8 cellular contexts compared by ENCODE assay signal in the genomic region with DNA sequence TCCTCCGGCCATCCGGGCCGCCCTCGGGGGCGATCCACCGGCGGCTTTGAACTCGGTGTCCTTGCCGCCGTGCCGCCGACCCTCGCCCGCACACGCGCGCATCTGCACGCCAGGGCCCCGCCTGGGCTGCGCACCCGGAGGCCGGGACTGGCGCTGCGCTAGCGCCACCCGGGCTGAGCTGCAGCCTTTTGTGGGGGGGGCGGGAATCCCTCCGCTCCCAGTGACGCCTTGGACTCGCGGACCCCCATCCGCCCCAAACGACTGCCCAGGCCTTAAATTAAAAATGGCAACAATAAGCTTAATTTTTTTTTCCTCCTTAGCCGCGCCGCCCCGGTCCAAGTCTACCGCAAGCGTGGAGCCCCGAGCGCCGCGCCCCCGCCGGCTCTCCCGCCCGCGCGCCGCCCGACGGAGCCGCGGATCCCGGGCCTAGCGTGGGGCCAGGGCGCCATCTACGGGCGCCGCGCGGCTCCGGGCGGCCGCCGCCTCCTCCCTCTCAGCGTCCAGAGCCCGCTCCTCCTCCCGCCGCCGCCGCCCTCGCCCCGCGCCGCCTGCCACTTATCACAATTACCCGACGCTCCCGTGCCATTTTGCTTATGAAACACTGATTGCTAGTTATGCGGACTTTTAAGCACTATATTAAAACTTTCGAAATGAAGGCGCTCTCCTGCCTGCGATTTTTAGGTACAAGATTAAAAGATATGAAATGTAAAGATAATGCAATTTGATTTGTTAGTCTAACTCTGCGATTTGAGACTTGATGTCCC. TPM values are rescaled to one million over a fixed set of nuclear protein-coding genes. Genes with fewer than 3 reads are reported as not detected.
DNase-seq lines count a peak whose midpoint lies in the region; ATAC-seq and TF ChIP-seq lines count a peak whose summit lies in the region.

No MANE protein-coding gene starts in this region.

- H3K4me3 ChIP-seq in vagina = peak overlapping the region; percentile 25 to 34

- H3K9me3 ChIP-seq in T-helper 17 cell (ENCODE audit: control insufficient read depth, low read length, poor library complexity, severe bottlenecking) (no peaks in the 10 kb centered on the region), vagina (no peaks in the 10 kb centered on the region)

- DNase-seq in DMS153 treated with DMSO at 0.1 percent for 48 hours (lab: John Stamatoyannopoulos, UW; ENCODE audit: unreplicated experiment) (peak; percentile 28), T-helper 17 cell (no peak), vagina (ENCODE audit: extremely low spot score in 2 of 2) (no peak)

- peak; percentile 76 for ATAC-seq in HG03066 (IDR thresholded peaks at IDR 0.05; ENCODE audit: low read depth, unreplicated experiment)
- peak; percentile 57 for ATAC-seq in T-helper 17 cell
- ATAC-seq in esophagus mucosa = peak; percentile 83
- no peak for ATAC-seq in GM18519 (IDR thresholded peaks at IDR 0.05; ENCODE audit: low FRiP score, unreplicated experiment)
- no peak for ATAC-seq in HG03457 (IDR thresholded peaks at IDR 0.05; ENCODE audit: unreplicated experiment)

- H3K36me3 ChIP-seq in vagina = no peaks in the 10 kb centered on the region

- H3K4me3 Mint-ChIP-seq in T-helper 17 cell (peak overlapping the region; percentile 81), nephron (peak overlapping the region; percentile 77 to 83 (median 80))

- H3K27ac ChIP-seq in vagina = no peak overlapping the region

- intact Hi-C loops in vagina (cut with DNase I) = loop anchor here (2.0 to 10.0 kb wide), 2 partner anchors 935 to 1337 kb away; no protein-coding TSS in a partner anchor

- no peaks in the 10 kb centered on the region for H3K9me3 Mint-ChIP-seq in nephron

- H3K36me3 Mint-ChIP-seq in T-helper 17 cell (ENCODE audit: low read depth) (no peaks in the 10 kb centered on the region), nephron (ENCODE audit: low read depth) (no peaks in the 10 kb centered on the region)

- H3K4me1 Mint-ChIP-seq in T-helper 17 cell = peaks cover 6% of the 10 kb centered on the region
- peaks cover 26% of the 10 kb centered on the region for H3K4me1 Mint-ChIP-seq in nephron

- H3K27me3 Mint-ChIP-seq in T-helper 17 cell (peaks cover 65% of the 10 kb centered on the region), nephron (ENCODE audit: low read depth) (peaks cover 91% of the 10 kb centered on the region)

- peak; percentile 36 to 62 (median 53) for TF ChIP-seq CTCF in nephron (IDR thresholded peaks at IDR 0.05; ENCODE audit: unreplicated experiment in 3 of 3)
- TF ChIP-seq CTCF in vagina (IDR thresholded peaks at IDR 0.05) = peak in 2 of 3 experiments; percentile 5 to 19

- no peak for TF ChIP-seq POLR2A in vagina (IDR thresholded peaks at IDR 0.05)

- peaks cover 9% of the 10 kb centered on the region for H3K27me3 ChIP-seq in vagina

- peaks cover 40% of the 10 kb centered on the region for H3K4me1 ChIP-seq in vagina

- H3K27ac Mint-ChIP-seq in T-helper 17 cell (peak overlapping the region; percentile 61), nephron (peak overlapping the region in 2 of 3 experiments; percentile 34 to 56)

RNA-seq across cellular contexts. Expression of a gene that starts 7.5 kb away (rescaled TPM):
- total RNA-seq in T-helper 17 cell (not detected), esophagus mucosa (0.44 TPM), vagina (10.6 TPM)

Comparison
In these comparisons a context has a peak if more than half of its experiments do, and no peak if none do; other contexts are left out.
1. ATAC-seq: peak in HG03066 (single experiment), T-helper 17 cell (single experiment) and esophagus mucosa (single experiment); none in GM18519 (single experiment) and HG03457 (single experiment).